In the genomic region with DNA sequence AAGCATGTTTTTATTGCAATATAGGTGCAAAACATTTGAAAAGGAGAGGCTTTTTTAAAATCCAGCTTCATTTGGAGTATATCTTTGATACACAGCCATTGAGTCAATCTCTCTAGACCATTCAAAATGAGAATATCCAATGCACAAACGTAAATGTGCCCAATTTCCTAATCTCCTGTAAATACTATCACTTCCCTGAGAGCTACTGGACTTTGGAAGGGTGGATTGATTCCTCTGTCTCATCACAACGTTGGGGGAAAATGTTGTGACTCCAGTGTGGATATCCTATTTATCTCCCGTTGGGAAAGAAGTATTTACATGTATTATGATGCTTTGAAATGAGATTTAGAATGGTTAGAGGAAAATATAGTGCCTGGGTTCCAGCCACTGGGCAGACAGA, we compare ENCODE assay signal across 4 cellular contexts.
"Had no signal": no experiment of that assay in that cellular context is flagged by ENCODE, and none has a peak within 500 bp of the region (broad histone marks: within the 10 kb centered on the region; RNA-seq: fewer than 3 reads in every experiment).

No MANE protein-coding gene starts in this region.

- DNase-seq: H9, HCEC 1CT, KBM-7 had no signal

- H3K4me3 ChIP-seq: GM23338 had no signal

- H2AFZ ChIP-seq: GM23338 had no signal

- H3K4me2 ChIP-seq: GM23338 had no signal

- ATAC-seq: GM23338 had no signal
